12 cellular contexts compared by ENCODE assay signal in the genomic region with DNA sequence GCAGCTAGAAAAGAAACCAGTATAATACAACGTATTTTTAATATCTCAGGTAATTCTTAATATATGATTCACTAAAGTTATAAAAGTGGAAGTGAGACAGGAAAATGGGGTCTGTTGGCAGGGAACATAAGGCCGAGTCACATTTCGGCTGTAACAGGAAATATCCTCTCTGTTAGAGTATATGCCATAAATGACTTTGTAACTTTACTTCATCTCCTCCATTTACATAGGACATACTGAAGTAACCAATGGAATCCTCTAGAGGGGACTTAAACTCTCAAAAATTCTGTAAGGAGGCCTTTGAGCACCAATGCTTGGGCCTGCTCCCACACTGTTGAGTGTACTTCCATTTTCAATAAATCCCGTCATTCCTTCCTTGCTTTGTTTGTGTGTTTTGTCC.
DNase-seq lines count a peak whose midpoint lies in the region; ATAC-seq, FAIRE-seq and TF ChIP-seq lines count a peak whose summit lies in the region.
"Had no signal": no experiment of that assay in that cellular context is flagged by ENCODE, and none has a peak within 500 bp of the region (broad histone marks: within the 10 kb centered on the region; RNA-seq: fewer than 3 reads in every experiment).

No MANE protein-coding gene starts in this region.

- H2AFZ ChIP-seq in osteoblast (ENCODE audit: low read length): no peak overlapping the region
- H2AFZ ChIP-seq: PC-9 had no signal

- H3K4me1 Mint-ChIP-seq in activated B cell treated with CpG ODN at 0.5 μM for 24 hours: peaks cover 34% of the 10 kb centered on the region

- peaks cover 2% of the 10 kb centered on the region for H3K9me3 Mint-ChIP-seq in activated B cell treated with CpG ODN at 0.5 μM for 24 hours

- CTCF ChIA-PET in activated B cell treated with CpG ODN at 0.5 μM for 24 hours (lab: Charles Lee): no interaction called here

- H3K36me3 ChIP-seq in osteoblast (ENCODE audit: insufficient read depth, low read length): no peaks in the 10 kb centered on the region
- H3K36me3 ChIP-seq: adrenal gland had no signal

- H3K27me3 ChIP-seq in osteoblast (ENCODE audit: insufficient read depth, low read length): no peaks in the 10 kb centered on the region
- H3K27me3 ChIP-seq: adrenal gland, testis had no signal

- peak overlapping the region; percentile 19 for H3K27ac ChIP-seq in osteoblast (ENCODE audit: low read depth, low read length)
- H3K27ac ChIP-seq: adrenal gland, PC-9, testis had no signal

- no peaks in the 10 kb centered on the region for H3K27me3 Mint-ChIP-seq in activated B cell treated with CpG ODN at 0.5 μM for 24 hours

- POLR2A ChIA-PET in activated B cell treated with CpG ODN at 0.5 μM for 24 hours (lab: Charles Lee): no interaction called here

- H3K4me3 Mint-ChIP-seq in activated B cell treated with CpG ODN at 0.5 μM for 24 hours: peak overlapping the region; percentile 15

- ATAC-seq in GM19372 (IDR thresholded peaks at IDR 0.05; ENCODE audit: low read depth, unreplicated experiment) (peak; percentile 86), HG03103 (IDR thresholded peaks at IDR 0.05; ENCODE audit: low read depth, unreplicated experiment) (peak; percentile 59), activated B cell treated with CpG ODN at 0.5 μM for 24 hours (ENCODE audit: low read depth) (peak; percentile 60), HG02588 (IDR thresholded peaks at IDR 0.05; ENCODE audit: unreplicated experiment) (no peak)

- no peaks in the 10 kb centered on the region for H3K9me3 ChIP-seq in osteoblast (ENCODE audit: low read depth, low read length)
- H3K9me3 ChIP-seq: adrenal gland, testis had no signal

- H4K20me1 ChIP-seq in osteoblast (ENCODE audit: insufficient read depth, low read length): peaks cover 11% of the 10 kb centered on the region

- intact Hi-C loops in activated B cell treated with CpG ODN at 0.5 μM for 24 hours (cut with micrococcal nuclease): loop anchor here (2.0 kb wide), 1 partner anchor 69 kb away; no protein-coding TSS in a partner anchor

- H3K27ac Mint-ChIP-seq in activated B cell treated with CpG ODN at 0.5 μM for 24 hours: peak overlapping the region; percentile 5

- peaks cover 25% of the 10 kb centered on the region for H3K36me3 Mint-ChIP-seq in activated B cell treated with CpG ODN at 0.5 μM for 24 hours (ENCODE audit: low read depth)

- peak overlapping the region; percentile 54 for H3K4me2 ChIP-seq in osteoblast (ENCODE audit: insufficient read depth, low read length)
- H3K4me2 ChIP-seq: PC-9 had no signal

- DNase-seq in activated B cell treated with CpG ODN at 0.5 μM for 24 hours (no peak), osteoblast (ENCODE audit: insufficient read length, low spot score, missing footprints) (no peak), amygdala (lab: John Stamatoyannopoulos, UW) (no peak), HTR-8/SVneo (ENCODE audit: insufficient read length, low spot score) (no peak)
- DNase-seq: activated CD4-positive, alpha-beta T cell treated with anti-CD3 and anti-CD28 coated beads for 4 hours; adrenal gland; PC-9; stimulated activated CD4-positive, alpha-beta T cell treated with anti-CD3 and anti-CD28 coated beads, Interleukin-2, amount 100 ng/mL, for 48 hours; testis had no signal

- no peak overlapping the region for H3K4me3 ChIP-seq in osteoblast (ENCODE audit: insufficient read depth, low read length)
- H3K4me3 ChIP-seq: adrenal gland, PC-9, testis had no signal

- H3K4me1 ChIP-seq in osteoblast (ENCODE audit: insufficient read depth, low read length): peaks cover 3% of the 10 kb centered on the region
- H3K4me1 ChIP-seq: adrenal gland, testis had no signal

- TF ChIP-seq CTCF in activated B cell treated with CpG ODN at 0.5 μM for 24 hours (IDR thresholded peaks at IDR 0.05): no peak
- no peak for TF ChIP-seq CTCF in osteoblast (IDR thresholded peaks at IDR 0.05; ENCODE audit: extremely low read depth, low read depth, low read length)

- H3K79me2 ChIP-seq in osteoblast (ENCODE audit: insufficient read depth, low read length): peaks cover 92% of the 10 kb centered on the region

- FAIRE-seq in HTR-8/SVneo (lab: Jason Lieb, UNC): no peak
